Comparison of ENCODE assay signal across 1 cellular context in the genomic region with DNA sequence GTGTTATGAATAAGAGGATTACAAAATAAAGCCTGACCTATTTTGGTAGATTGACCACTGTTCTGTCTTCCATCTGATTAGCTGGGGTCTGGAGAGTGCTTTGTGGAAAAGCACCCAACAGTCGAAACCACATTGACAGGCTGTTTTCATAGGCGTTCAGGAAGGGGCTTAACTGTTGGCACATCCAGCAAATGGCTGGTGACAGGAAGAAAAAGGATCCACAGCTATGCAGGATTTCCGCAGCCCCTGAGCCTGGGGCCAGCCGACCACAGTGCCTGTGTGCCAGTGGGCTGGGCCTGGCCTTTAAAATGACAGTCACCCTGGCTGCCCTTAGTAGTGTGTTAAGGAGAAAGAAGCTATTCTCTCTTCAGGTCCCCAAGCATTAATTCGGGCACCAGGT.
TF ChIP-seq lines count a peak whose summit lies in the region.

No MANE protein-coding gene starts in this region.

TF ChIP-seq in IMR-90, 13 proteins besides CTCF, POLR2A, EP300 and RAD21 (continued from another document):
- TF ChIP-seq SMC3 (IDR thresholded peaks at IDR 0.05; ENCODE audit: low read depth, low read length) (no peak), CHD1 (IDR thresholded peaks at IDR 0.05; ENCODE audit: low read depth, low read length) (no peak), CEBPB (IDR thresholded peaks at IDR 0.05; ENCODE audit: low read depth, low read length) (no peak), NFE2L2 (IDR thresholded peaks at IDR 0.05; ENCODE audit: low read depth, low read length) (no peak)
